ENCODE assay signal across 1 cellular context in the genomic region with DNA sequence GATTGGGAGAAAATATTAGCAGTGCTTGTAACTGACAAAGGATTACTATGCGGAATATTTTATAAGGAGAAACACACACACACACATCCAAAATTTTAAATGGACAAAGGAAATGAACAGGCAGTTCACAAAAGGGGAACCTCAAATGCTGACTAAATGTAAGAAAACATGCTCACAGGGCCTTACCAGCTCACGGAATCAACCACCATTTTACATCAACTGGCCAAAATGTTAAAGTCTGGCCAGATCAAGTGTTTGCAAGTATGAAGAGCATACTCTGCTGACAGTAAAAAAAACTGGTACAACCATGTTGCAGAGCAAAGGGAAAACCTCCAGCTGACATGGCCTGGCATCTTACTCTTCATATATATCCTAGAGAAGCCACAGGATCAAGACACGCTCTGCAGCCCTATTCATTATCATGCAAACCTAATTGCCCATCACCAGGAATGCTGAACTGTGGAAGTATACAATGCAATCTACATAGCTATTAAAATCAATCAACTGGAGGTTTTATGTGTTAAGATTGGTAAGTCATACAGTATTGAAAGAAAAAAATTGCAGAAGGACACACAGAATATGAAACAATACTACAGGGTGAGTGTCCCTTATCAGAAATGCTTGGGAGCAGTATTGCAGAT.
TF ChIP-seq lines count a peak whose summit lies in the region.

No MANE protein-coding gene starts in this region.

TF ChIP-seq in GM23338, 12 proteins besides CTCF, POLR2A, EP300 and RAD21 (continued from another document):
- no peak for TF ChIP-seq ZNF462 (CRISPR knock-in tag; IDR thresholded peaks at IDR 0.05)
- TF ChIP-seq ZNF114 (CRISPR knock-in tag; IDR thresholded peaks at IDR 0.05): no peak
- no peak for TF ChIP-seq POLR2AphosphoS5 (IDR thresholded peaks at IDR 0.05; ENCODE audit: low read depth)
- TF ChIP-seq, protein P1, sequence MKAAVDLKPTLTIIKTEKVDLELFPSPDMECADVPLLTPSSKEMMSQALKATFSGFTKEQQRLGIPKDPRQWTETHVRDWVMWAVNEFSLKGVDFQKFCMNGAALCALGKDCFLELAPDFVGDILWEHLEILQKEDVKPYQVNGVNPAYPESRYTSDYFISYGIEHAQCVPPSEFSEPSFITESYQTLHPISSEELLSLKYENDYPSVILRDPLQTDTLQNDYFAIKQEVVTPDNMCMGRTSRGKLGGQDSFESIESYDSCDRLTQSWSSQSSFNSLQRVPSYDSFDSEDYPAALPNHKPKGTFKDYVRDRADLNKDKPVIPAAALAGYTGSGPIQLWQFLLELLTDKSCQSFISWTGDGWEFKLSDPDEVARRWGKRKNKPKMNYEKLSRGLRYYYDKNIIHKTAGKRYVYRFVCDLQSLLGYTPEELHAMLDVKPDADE (IDR thresholded peaks at IDR 0.05): no peak
- no peak for TF ChIP-seq JUNB (IDR thresholded peaks at IDR 0.05; ENCODE audit: unreplicated experiment)
- no peak for TF ChIP-seq EZH2 (IDR thresholded peaks at IDR 0.05; ENCODE audit: low read depth, unreplicated experiment)
- no peak for TF ChIP-seq REST (IDR thresholded peaks at IDR 0.05; ENCODE audit: unreplicated experiment)
